8 cellular contexts compared by ENCODE assay signal in the genomic region with DNA sequence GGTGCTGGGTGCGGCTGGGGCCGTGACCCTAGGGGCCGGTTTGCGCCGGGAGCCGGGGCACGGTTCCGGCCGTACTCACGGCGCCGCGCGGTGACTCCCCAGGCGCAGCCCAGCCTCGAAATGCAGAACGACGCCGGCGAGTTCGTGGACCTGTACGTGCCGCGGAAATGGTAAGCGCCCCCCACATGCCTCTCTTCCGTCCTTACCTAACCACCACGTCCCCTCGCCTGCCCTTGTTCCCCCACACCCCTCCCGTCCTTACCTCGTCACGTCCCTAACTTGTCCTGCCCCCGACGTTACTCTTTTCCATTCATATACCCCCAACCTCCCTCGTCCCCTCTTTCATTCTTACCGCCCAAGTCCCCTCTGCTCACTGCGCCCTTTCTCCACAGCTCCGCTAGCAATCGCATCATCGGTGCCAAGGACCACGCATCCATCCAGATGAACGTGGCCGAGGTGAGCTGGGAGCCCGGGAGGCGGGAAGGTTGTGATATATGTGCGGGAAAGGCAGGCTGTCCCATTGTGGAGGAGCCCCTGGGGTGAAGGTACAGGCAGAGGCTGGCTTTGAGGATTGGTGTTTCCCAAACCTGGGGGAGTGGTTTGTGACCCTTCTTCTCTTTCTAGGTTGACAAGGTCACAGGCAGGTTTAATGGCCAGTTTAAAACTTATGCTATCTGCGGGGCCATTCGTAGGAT. TPM values are rescaled to one million over a fixed set of nuclear protein-coding genes. Genes with fewer than 3 reads are reported as not detected.
A peak's percentile ranks its signal among the peaks of the same experiment; 100 is the strongest.
DNase-seq lines count a peak whose midpoint lies in the region; TF ChIP-seq lines count a peak whose summit lies in the region.

No MANE protein-coding gene starts in this region.

- H3K4me3 Mint-ChIP-seq in endothelial cell (ENCODE audit: unreplicated experiment) = peak overlapping the region; percentile 95

- peak overlapping the region; percentile 79 for H3K4me2 ChIP-seq in parathyroid adenoma (ENCODE audit: low read length)

- H3K4me1 ChIP-seq in ES-I3 (ENCODE audit: insufficient read depth, low read length) (no peaks in the 10 kb centered on the region), NT2/D1 (ENCODE audit: insufficient read depth, insufficient read length) (peaks cover 2% of the 10 kb centered on the region), parathyroid adenoma (peaks cover 13% of the 10 kb centered on the region)

- DNase-seq in NT2/D1 (ENCODE audit: low read depth, low spot score) (no peak), endothelial cell (ENCODE audit: low spot score) (no peak), NCI-H1105 treated with DMSO at 0.1 percent for 48 hours (lab: John Stamatoyannopoulos, UW) (no peak), AG08396 (ENCODE audit: low spot score) (no peak), NAMALWA (ENCODE audit: low spot score) (no peak), NCI-H524 (lab: John Stamatoyannopoulos, UW) (no peak)

- peak overlapping the region; percentile 76 for H3K27ac ChIP-seq in parathyroid adenoma

- H3K9me3 Mint-ChIP-seq in endothelial cell (ENCODE audit: unreplicated experiment) = no peaks in the 10 kb centered on the region

- peak overlapping the region; percentile 99 for H3K4me3 ChIP-seq in NT2/D1 (ENCODE audit: insufficient read length, low read depth)
- peak overlapping the region; percentile 85 for H3K4me3 ChIP-seq in parathyroid adenoma (ENCODE audit: low read depth, low read length)

- TF ChIP-seq CTCF in endothelial cell (IDR thresholded peaks at IDR 0.05; ENCODE audit: unreplicated experiment) (no peak), parathyroid adenoma (IDR thresholded peaks at IDR 0.05) (no peak)

- peaks cover 18% of the 10 kb centered on the region for H3K36me3 Mint-ChIP-seq in endothelial cell (ENCODE audit: low read depth, unreplicated experiment)

- peaks cover 14% of the 10 kb centered on the region for H3K79me2 ChIP-seq in parathyroid adenoma

- no peaks in the 10 kb centered on the region for H3K27me3 ChIP-seq in NT2/D1 (ENCODE audit: insufficient read depth, insufficient read length)
- H3K27me3 ChIP-seq in parathyroid adenoma (ENCODE audit: control insufficient read depth, insufficient read depth, low read length) = no peaks in the 10 kb centered on the region

- H3K27me3 Mint-ChIP-seq in endothelial cell (ENCODE audit: unreplicated experiment) = peaks cover 6% of the 10 kb centered on the region

- H3K36me3 ChIP-seq in ES-I3 (ENCODE audit: insufficient read depth, low read length) (peaks cover 14% of the 10 kb centered on the region), NT2/D1 (ENCODE audit: insufficient read depth, insufficient read length, low read length) (peaks cover 70% of the 10 kb centered on the region), parathyroid adenoma (ENCODE audit: control insufficient read depth, insufficient read depth, low read length) (no peaks in the 10 kb centered on the region)

- H3K9ac ChIP-seq in ES-I3 (ENCODE audit: low read depth, low read length) (peak overlapping the region; percentile 95), NT2/D1 (ENCODE audit: insufficient read length, low read depth) (peak overlapping the region; percentile 100), parathyroid adenoma (no peak overlapping the region)

- H3K9me3 ChIP-seq in ES-I3 (ENCODE audit: control insufficient read depth, insufficient read depth, low read length) (no peaks in the 10 kb centered on the region), NT2/D1 (ENCODE audit: insufficient read depth, low read length) (no peaks in the 10 kb centered on the region), parathyroid adenoma (ENCODE audit: control insufficient read depth, low read length) (no peaks in the 10 kb centered on the region)

- H3K27ac Mint-ChIP-seq in endothelial cell (ENCODE audit: unreplicated experiment) = peak overlapping the region; percentile 42

- H3K4me1 Mint-ChIP-seq in endothelial cell (ENCODE audit: unreplicated experiment) = peaks cover 20% of the 10 kb centered on the region

- peak overlapping the region; percentile 63 for H2AFZ ChIP-seq in parathyroid adenoma

RNA-seq across cellular contexts. Expression of a gene that starts 0.5 kb away (rescaled TPM):
- 1,710 TPM for total RNA-seq in endothelial cell (ENCODE audit: unreplicated experiment)

RNA-seq across cellular contexts. Expression of a gene that starts 19.7 kb away (rescaled TPM):
- total RNA-seq in endothelial cell (ENCODE audit: unreplicated experiment) = 9.3 TPM

RNA-seq across cellular contexts. Expression of a gene that starts 20.3 kb away (rescaled TPM):
- total RNA-seq in endothelial cell (ENCODE audit: unreplicated experiment) = 34.5 TPM

RNA-seq across cellular contexts. Expression of a gene that starts 40.0 kb away (rescaled TPM):
- total RNA-seq in endothelial cell (ENCODE audit: unreplicated experiment) = 0.10 TPM
